2 cellular contexts compared by ENCODE assay signal in genomic region chr10:94489976-94490788, GRCh38.
TF ChIP-seq lines count a peak whose summit lies in the region.

No MANE protein-coding gene starts in this region.

TF ChIP-seq in HEK293, 187 proteins besides CTCF, POLR2A, EP300 and RAD21:
- TF ChIP-seq, protein P1, sequence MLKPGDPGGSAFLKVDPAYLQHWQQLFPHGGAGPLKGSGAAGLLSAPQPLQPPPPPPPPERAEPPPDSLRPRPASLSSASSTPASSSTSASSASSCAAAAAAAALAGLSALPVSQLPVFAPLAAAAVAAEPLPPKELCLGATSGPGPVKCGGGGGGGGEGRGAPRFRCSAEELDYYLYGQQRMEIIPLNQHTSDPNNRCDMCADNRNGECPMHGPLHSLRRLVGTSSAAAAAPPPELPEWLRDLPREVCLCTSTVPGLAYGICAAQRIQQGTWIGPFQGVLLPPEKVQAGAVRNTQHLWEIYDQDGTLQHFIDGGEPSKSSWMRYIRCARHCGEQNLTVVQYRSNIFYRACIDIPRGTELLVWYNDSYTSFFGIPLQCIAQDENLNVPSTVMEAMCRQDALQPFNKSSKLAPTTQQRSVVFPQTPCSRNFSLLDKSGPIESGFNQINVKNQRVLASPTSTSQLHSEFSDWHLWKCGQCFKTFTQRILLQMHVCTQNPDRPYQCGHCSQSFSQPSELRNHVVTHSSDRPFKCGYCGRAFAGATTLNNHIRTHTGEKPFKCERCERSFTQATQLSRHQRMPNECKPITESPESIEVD (tag by site-specific recombination; IDR thresholded peaks at IDR 0.05) = peak; percentile 61
- no peak for TF ChIP-seq KLF1 (tag by site-specific recombination; IDR thresholded peaks at IDR 0.05)
- TF ChIP-seq, protein P2, sequence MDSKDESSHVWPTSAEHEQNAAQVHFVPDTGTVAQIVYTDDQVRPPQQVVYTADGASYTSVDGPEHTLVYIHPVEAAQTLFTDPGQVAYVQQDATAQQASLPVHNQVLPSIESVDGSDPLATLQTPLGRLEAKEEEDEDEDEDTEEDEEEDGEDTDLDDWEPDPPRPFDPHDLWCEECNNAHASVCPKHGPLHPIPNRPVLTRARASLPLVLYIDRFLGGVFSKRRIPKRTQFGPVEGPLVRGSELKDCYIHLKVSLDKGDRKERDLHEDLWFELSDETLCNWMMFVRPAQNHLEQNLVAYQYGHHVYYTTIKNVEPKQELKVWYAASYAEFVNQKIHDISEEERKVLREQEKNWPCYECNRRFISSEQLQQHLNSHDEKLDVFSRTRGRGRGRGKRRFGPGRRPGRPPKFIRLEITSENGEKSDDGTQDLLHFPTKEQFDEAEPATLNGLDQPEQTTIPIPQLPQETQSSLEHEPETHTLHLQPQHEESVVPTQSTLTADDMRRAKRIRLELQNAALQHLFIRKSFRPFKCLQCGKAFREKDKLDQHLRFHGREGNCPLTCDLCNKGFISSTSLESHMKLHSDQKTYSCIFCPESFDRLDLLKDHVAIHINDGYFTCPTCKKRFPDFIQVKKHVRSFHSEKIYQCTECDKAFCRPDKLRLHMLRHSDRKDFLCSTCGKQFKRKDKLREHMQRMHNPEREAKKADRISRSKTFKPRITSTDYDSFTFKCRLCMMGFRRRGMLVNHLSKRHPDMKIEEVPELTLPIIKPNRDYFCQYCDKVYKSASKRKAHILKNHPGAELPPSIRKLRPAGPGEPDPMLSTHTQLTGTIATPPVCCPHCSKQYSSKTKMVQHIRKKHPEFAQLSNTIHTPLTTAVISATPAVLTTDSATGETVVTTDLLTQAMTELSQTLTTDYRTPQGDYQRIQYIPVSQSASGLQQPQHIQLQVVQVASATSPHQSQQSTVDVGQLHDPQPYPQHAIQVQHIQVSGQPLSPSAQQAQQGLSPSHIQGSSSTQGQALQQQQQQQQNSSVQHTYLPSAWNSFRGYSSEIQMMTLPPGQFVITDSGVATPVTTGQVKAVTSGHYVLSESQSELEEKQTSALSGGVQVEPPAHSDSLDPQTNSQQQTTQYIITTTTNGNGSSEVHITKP (tag by site-specific recombination; IDR thresholded peaks at IDR 0.05) = 0 out of 2 replicates have a peak, but pooled peaks have one; percentile 47

TF ChIP-seq in K562, 482 proteins besides CTCF, POLR2A, EP300 and RAD21:
- TF ChIP-seq NFIC (IDR thresholded peaks at IDR 0.05) (peak; percentile 46; the same call in 1 of the 2 replicates), C11orf30 (IDR thresholded peaks at IDR 0.05; ENCODE audit: low read depth) (peak; percentile 49; the same call in 1 of the 2 replicates), ZNF316 (IDR thresholded peaks at IDR 0.05) (peak; percentile 64), ZBTB1 (CRISPR knock-in tag; IDR thresholded peaks at IDR 0.05; ENCODE audit: borderline replicate concordance, low read depth) (no peak), ZNF3 (CRISPR knock-in tag; IDR thresholded peaks at IDR 0.05) (no peak), CHD1 (IDR thresholded peaks at IDR 0.05; ENCODE audit: low read length) (no peak)
